In the genomic region with DNA sequence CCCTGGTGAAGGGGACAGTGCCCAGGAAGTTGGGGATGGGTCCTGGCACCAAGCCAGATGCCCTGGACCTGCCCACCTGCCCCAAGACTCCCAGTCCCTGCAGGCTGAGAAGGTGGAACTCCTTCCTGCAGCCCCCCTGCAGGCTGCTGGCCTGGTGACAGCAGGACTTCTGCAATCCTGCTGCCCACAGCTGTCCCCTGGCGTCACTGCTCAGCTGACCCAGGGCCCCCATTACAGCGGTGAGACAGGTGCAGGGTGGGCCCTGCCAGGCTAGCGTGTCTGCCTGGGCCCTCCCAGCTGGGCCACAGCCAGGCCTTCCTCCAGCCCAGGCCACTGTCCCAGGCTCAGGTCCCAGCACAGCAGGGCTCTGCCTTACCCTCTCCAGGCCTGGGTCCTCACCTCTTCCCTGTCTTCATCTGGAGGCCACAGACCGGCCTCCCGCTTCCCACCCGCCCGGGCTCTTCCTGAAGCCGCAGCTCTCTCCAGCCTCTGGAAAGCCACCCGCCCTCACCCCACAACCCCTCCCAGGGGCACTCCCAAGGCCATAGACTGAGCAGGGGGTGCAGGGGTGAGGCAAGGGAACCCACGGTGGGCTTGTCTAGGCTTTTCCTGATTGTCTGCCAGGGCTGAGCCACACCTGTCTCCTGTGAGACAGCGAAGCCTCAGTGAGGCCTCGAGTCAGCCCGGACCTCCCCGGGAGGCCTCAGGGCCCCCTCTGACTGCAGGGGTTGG, we compare ENCODE assay signal across 2 cellular contexts.
TF ChIP-seq lines count a peak whose summit lies in the region.

No MANE protein-coding gene starts in this region.

TF ChIP-seq in K562, 482 proteins besides CTCF, POLR2A, EP300 and RAD21:
- TF ChIP-seq KDM2B (CRISPR knock-in tag; IDR thresholded peaks at IDR 0.05), result no peak
- TF ChIP-seq NFIC (IDR thresholded peaks at IDR 0.05), result peak; percentile 70

TF ChIP-seq in WTC11, 78 proteins besides CTCF, POLR2A, EP300 and RAD21:
- TF ChIP-seq, protein P1, sequence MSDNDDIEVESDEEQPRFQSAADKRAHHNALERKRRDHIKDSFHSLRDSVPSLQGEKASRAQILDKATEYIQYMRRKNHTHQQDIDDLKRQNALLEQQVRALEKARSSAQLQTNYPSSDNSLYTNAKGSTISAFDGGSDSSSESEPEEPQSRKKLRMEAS (CRISPR knock-in tag; IDR thresholded peaks at IDR 0.05), result no peak
- TF ChIP-seq TEAD4 (CRISPR knock-in tag; IDR thresholded peaks at IDR 0.05) (no peak), HMGA2 (CRISPR knock-in tag; IDR thresholded peaks at IDR 0.05) (no peak), ZBTB21 (CRISPR knock-in tag; IDR thresholded peaks at IDR 0.05; ENCODE audit: borderline replicate concordance) (no peak), SOX15 (CRISPR knock-in tag; IDR thresholded peaks at IDR 0.05) (no peak), ZNF416 (CRISPR knock-in tag; IDR thresholded peaks at IDR 0.05) (no peak), CREM (CRISPR knock-in tag; IDR thresholded peaks at IDR 0.05) (no peak), FOXP1 (CRISPR knock-in tag; IDR thresholded peaks at IDR 0.05; ENCODE audit: borderline replicate concordance) (no peak)
- TF ChIP-seq, protein P2, sequence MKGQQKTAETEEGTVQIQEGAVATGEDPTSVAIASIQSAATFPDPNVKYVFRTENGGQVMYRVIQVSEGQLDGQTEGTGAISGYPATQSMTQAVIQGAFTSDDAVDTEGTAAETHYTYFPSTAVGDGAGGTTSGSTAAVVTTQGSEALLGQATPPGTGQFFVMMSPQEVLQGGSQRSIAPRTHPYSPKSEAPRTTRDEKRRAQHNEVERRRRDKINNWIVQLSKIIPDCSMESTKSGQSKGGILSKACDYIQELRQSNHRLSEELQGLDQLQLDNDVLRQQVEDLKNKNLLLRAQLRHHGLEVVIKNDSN (CRISPR knock-in tag; IDR thresholded peaks at IDR 0.05), result no peak
- TF ChIP-seq, protein P3, sequence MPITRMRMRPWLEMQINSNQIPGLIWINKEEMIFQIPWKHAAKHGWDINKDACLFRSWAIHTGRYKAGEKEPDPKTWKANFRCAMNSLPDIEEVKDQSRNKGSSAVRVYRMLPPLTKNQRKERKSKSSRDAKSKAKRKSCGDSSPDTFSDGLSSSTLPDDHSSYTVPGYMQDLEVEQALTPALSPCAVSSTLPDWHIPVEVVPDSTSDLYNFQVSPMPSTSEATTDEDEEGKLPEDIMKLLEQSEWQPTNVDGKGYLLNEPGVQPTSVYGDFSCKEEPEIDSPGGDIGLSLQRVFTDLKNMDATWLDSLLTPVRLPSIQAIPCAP (CRISPR knock-in tag; IDR thresholded peaks at IDR 0.05), result no peak
- TF ChIP-seq, protein P4, sequence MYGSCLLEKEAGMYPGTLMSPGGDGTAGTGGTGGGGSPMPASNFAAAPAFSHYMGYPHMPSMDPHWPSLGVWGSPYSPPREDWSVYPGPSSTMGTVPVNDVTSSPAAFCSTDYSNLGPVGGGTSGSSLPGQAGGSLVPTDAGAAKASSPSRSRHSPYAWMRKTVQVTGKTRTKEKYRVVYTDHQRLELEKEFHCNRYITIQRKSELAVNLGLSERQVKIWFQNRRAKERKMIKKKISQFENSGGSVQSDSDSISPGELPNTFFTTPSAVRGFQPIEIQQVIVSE (CRISPR knock-in tag; IDR thresholded peaks at IDR 0.05; ENCODE audit: borderline replicate concordance), result no peak
- TF ChIP-seq, protein P5, sequence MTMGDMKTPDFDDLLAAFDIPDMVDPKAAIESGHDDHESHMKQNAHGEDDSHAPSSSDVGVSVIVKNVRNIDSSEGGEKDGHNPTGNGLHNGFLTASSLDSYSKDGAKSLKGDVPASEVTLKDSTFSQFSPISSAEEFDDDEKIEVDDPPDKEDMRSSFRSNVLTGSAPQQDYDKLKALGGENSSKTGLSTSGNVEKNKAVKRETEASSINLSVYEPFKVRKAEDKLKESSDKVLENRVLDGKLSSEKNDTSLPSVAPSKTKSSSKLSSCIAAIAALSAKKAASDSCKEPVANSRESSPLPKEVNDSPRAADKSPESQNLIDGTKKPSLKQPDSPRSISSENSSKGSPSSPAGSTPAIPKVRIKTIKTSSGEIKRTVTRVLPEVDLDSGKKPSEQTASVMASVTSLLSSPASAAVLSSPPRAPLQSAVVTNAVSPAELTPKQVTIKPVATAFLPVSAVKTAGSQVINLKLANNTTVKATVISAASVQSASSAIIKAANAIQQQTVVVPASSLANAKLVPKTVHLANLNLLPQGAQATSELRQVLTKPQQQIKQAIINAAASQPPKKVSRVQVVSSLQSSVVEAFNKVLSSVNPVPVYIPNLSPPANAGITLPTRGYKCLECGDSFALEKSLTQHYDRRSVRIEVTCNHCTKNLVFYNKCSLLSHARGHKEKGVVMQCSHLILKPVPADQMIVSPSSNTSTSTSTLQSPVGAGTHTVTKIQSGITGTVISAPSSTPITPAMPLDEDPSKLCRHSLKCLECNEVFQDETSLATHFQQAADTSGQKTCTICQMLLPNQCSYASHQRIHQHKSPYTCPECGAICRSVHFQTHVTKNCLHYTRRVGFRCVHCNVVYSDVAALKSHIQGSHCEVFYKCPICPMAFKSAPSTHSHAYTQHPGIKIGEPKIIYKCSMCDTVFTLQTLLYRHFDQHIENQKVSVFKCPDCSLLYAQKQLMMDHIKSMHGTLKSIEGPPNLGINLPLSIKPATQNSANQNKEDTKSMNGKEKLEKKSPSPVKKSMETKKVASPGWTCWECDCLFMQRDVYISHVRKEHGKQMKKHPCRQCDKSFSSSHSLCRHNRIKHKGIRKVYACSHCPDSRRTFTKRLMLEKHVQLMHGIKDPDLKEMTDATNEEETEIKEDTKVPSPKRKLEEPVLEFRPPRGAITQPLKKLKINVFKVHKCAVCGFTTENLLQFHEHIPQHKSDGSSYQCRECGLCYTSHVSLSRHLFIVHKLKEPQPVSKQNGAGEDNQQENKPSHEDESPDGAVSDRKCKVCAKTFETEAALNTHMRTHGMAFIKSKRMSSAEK (CRISPR knock-in tag; IDR thresholded peaks at IDR 0.05; ENCODE audit: borderline replicate concordance), result no peak
- TF ChIP-seq, protein P6, sequence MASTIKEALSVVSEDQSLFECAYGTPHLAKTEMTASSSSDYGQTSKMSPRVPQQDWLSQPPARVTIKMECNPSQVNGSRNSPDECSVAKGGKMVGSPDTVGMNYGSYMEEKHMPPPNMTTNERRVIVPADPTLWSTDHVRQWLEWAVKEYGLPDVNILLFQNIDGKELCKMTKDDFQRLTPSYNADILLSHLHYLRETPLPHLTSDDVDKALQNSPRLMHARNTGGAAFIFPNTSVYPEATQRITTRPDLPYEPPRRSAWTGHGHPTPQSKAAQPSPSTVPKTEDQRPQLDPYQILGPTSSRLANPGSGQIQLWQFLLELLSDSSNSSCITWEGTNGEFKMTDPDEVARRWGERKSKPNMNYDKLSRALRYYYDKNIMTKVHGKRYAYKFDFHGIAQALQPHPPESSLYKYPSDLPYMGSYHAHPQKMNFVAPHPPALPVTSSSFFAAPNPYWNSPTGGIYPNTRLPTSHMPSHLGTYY (CRISPR knock-in tag; IDR thresholded peaks at IDR 0.05), result no peak
- TF ChIP-seq, protein P7, sequence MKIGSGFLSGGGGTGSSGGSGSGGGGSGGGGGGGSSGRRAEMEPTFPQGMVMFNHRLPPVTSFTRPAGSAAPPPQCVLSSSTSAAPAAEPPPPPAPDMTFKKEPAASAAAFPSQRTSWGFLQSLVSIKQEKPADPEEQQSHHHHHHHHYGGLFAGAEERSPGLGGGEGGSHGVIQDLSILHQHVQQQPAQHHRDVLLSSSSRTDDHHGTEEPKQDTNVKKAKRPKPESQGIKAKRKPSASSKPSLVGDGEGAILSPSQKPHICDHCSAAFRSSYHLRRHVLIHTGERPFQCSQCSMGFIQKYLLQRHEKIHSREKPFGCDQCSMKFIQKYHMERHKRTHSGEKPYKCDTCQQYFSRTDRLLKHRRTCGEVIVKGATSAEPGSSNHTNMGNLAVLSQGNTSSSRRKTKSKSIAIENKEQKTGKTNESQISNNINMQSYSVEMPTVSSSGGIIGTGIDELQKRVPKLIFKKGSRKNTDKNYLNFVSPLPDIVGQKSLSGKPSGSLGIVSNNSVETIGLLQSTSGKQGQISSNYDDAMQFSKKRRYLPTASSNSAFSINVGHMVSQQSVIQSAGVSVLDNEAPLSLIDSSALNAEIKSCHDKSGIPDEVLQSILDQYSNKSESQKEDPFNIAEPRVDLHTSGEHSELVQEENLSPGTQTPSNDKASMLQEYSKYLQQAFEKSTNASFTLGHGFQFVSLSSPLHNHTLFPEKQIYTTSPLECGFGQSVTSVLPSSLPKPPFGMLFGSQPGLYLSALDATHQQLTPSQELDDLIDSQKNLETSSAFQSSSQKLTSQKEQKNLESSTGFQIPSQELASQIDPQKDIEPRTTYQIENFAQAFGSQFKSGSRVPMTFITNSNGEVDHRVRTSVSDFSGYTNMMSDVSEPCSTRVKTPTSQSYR (CRISPR knock-in tag; IDR thresholded peaks at IDR 0.05), result no peak
